In the genomic region with DNA sequence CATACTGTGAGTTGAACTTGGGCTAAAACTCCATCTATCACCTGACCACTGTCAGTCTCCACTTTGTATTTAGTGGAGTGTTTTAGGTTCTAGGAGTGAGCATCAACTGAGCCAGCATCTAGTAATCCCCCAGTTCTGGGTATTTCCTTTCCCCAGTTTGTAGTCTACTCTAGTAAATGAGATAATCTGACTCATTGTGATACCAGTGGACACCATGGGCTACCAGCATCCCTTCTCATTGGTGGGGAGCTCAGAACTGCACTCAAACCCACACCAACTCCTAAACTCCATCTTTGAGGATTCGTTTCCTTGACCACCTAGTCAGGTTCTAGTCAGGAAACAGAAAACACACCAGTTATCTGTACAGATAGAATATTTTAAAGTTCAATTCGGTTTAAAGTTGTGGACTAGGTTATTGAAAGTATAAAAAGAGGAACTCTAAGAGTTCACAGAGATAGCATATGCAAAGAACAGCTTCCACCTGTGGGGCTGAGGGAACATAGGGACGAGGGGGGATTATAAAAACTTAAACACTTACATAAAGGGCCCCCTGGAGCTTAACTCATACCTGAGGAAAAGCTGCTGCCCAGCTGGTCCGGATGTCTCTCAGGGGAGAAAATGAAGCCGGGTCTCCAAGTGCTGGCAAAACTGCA, we compare ENCODE assay signal across 9 cellular contexts. TPM values are rescaled to one million over a fixed set of nuclear protein-coding genes. Genes with fewer than 3 reads are reported as not detected.
DNase-seq lines count a peak whose midpoint lies in the region; ATAC-seq and TF ChIP-seq lines count a peak whose summit lies in the region.
"Had no signal": no experiment of that assay in that cellular context is flagged by ENCODE, and none has a peak within 500 bp of the region (broad histone marks: within the 10 kb centered on the region; RNA-seq: fewer than 3 reads in every experiment).

No MANE protein-coding gene starts in this region.

- H3K4me1 Mint-ChIP-seq in activated CD4-positive, alpha-beta T cell treated with anti-CD3 and anti-CD28 coated beads, Interleukin-2, amount 10 ng/mL, durations not matched to agents 7 days and 5 days: peaks cover 8% of the 10 kb centered on the region
- peaks cover 12% of the 10 kb centered on the region for H3K4me1 Mint-ChIP-seq in stimulated activated effector memory CD8-positive, alpha-beta T cell treated with anti-CD3 and anti-CD28 coated beads, Interleukin-12 subunit alpha, Interleukin-12 subunit beta, amount 100 ng/mL, for 72 hours
- no peaks in the 10 kb centered on the region for H3K4me1 Mint-ChIP-seq in Caco-2 (ENCODE audit: low read depth, unreplicated experiment)

- no peaks in the 10 kb centered on the region for H3K27me3 Mint-ChIP-seq in activated CD4-positive, alpha-beta T cell treated with anti-CD3 and anti-CD28 coated beads, Interleukin-2, amount 10 ng/mL, durations not matched to agents 7 days and 5 days
- H3K27me3 Mint-ChIP-seq in Caco-2 (ENCODE audit: insufficient read depth, unreplicated experiment): no peaks in the 10 kb centered on the region

- peak; percentile 85 for ATAC-seq in HG02623 (IDR thresholded peaks at IDR 0.05; ENCODE audit: unreplicated experiment)
- ATAC-seq in stimulated activated effector memory CD8-positive, alpha-beta T cell treated with anti-CD3 and anti-CD28 coated beads, Interleukin-12 subunit alpha, Interleukin-12 subunit beta, amount 100 ng/mL, for 72 hours: peak; percentile 90
- ATAC-seq in gastrocnemius medialis: no peak

- H3K4me3 ChIP-seq in gastrocnemius medialis: no peak overlapping the region
- H3K4me3 ChIP-seq in Caco-2 (ENCODE audit: low read depth, low read length): no peak overlapping the region

- H3K4me1 ChIP-seq in gastrocnemius medialis (peaks cover 0 to 5% of the 10 kb centered on the region in 2 donors), Caco-2 (no peaks in the 10 kb centered on the region)

- H3K4me3 Mint-ChIP-seq in activated CD4-positive, alpha-beta T cell treated with anti-CD3 and anti-CD28 coated beads, Interleukin-2, amount 10 ng/mL, durations not matched to agents 7 days and 5 days: no peak overlapping the region
- no peak overlapping the region for H3K4me3 Mint-ChIP-seq in stimulated activated effector memory CD8-positive, alpha-beta T cell treated with anti-CD3 and anti-CD28 coated beads, Interleukin-12 subunit alpha, Interleukin-12 subunit beta, amount 100 ng/mL, for 72 hours
- H3K4me3 Mint-ChIP-seq in Caco-2 (ENCODE audit: unreplicated experiment): no peak overlapping the region

- H3K9me3 ChIP-seq in gastrocnemius medialis (no peaks in the 10 kb centered on the region), Caco-2 (no peaks in the 10 kb centered on the region)

- no peaks in the 10 kb centered on the region for H3K9me3 Mint-ChIP-seq in activated CD4-positive, alpha-beta T cell treated with anti-CD3 and anti-CD28 coated beads, Interleukin-2, amount 10 ng/mL, durations not matched to agents 7 days and 5 days
- H3K9me3 Mint-ChIP-seq in stimulated activated effector memory CD8-positive, alpha-beta T cell treated with anti-CD3 and anti-CD28 coated beads, Interleukin-12 subunit alpha, Interleukin-12 subunit beta, amount 100 ng/mL, for 72 hours: no peaks in the 10 kb centered on the region
- no peaks in the 10 kb centered on the region for H3K9me3 Mint-ChIP-seq in Caco-2 (ENCODE audit: unreplicated experiment)

- no peak for TF ChIP-seq CTCF in gastrocnemius medialis (IDR thresholded peaks at IDR 0.05 in 4 of 5, conservative IDR thresholded peaks at IDR 0.05 in 1 of 5)
- no peak for TF ChIP-seq CTCF in Caco-2 (IDR thresholded peaks at IDR 0.05; ENCODE audit: insufficient read depth in 1 of 2, low read depth in 1 of 2, low read length in 1 of 2, severe bottlenecking in 1 of 2, unreplicated experiment in 1 of 2)

- BruUV-seq in Caco-2 (replicated peaks; lab: Mats Ljungman, UMichigan): no TSS peak

- peak overlapping the region; percentile 37 for H3K27ac Mint-ChIP-seq in activated CD4-positive, alpha-beta T cell treated with anti-CD3 and anti-CD28 coated beads, Interleukin-2, amount 10 ng/mL, durations not matched to agents 7 days and 5 days
- peak overlapping the region; percentile 89 for H3K27ac Mint-ChIP-seq in stimulated activated effector memory CD8-positive, alpha-beta T cell treated with anti-CD3 and anti-CD28 coated beads, Interleukin-12 subunit alpha, Interleukin-12 subunit beta, amount 100 ng/mL, for 72 hours
- no peak overlapping the region for H3K27ac Mint-ChIP-seq in Caco-2 (ENCODE audit: unreplicated experiment)

- POLR2A ChIA-PET in activated CD4-positive, alpha-beta T cell treated with anti-CD3 and anti-CD28 coated beads, Interleukin-2, amount 10 ng/mL, durations not matched to agents 7 days and 5 days (lab: Charles Lee): no interaction called here
- POLR2A ChIA-PET in Caco-2 (lab: Charles Lee): no interaction called here

- no peak overlapping the region for H3K27ac ChIP-seq in gastrocnemius medialis
- H3K27ac ChIP-seq: VCaP had no signal

- in situ Hi-C loops in gastrocnemius medialis (cut with MboI; ENCODE audit: low sequenced_read_pairs in 4 of 4): no loop called here

- TF ChIP-seq POLR2A in gastrocnemius medialis (IDR thresholded peaks at IDR 0.05): no peak

- H3K27me3 ChIP-seq in gastrocnemius medialis: no peaks in the 10 kb centered on the region
- H3K27me3 ChIP-seq in Caco-2 (replicated peaks; ENCODE audit: control insufficient read depth, insufficient read depth, low read length): no peaks in the 10 kb centered on the region

- H3K36me3 ChIP-seq in gastrocnemius medialis (peaks cover 0 to 6% of the 10 kb centered on the region in 2 donors), Caco-2 (ENCODE audit: control insufficient read depth, insufficient read depth, low read length) (no peaks in the 10 kb centered on the region)

- peaks cover 27% of the 10 kb centered on the region for H3K36me3 Mint-ChIP-seq in activated CD4-positive, alpha-beta T cell treated with anti-CD3 and anti-CD28 coated beads, Interleukin-2, amount 10 ng/mL, durations not matched to agents 7 days and 5 days (ENCODE audit: low read depth)
- H3K36me3 Mint-ChIP-seq in stimulated activated effector memory CD8-positive, alpha-beta T cell treated with anti-CD3 and anti-CD28 coated beads, Interleukin-12 subunit alpha, Interleukin-12 subunit beta, amount 100 ng/mL, for 72 hours: peaks cover 78% of the 10 kb centered on the region
- peaks cover 29% of the 10 kb centered on the region for H3K36me3 Mint-ChIP-seq in Caco-2 (ENCODE audit: insufficient read depth, unreplicated experiment)

- no peak for DNase-seq in activated CD4-positive, alpha-beta T cell treated with anti-CD3 and anti-CD28 coated beads, Interleukin-2, amount 10 ng/mL, durations not matched to agents 7 days and 5 days
- DNase-seq in activated CD4-positive, alpha-beta T cell treated with anti-CD3 and anti-CD28 coated beads, Interleukin-2, amount 50 U/mL, for 4 hours: no peak
- DNase-seq in M059J (ENCODE audit: low read depth): peak; percentile 9
- DNase-seq in stimulated activated effector memory CD8-positive, alpha-beta T cell treated with anti-CD3 and anti-CD28 coated beads, Interleukin-12 subunit alpha, Interleukin-12 subunit beta, amount 100 ng/mL, for 72 hours (ENCODE audit: low spot score in 2 of 2): no peak
- DNase-seq in KG1 (lab: John Stamatoyannopoulos, UW): no peak
- DNase-seq in gastrocnemius medialis: no peak
- DNase-seq in Caco-2: no peak

- CTCF ChIA-PET in activated CD4-positive, alpha-beta T cell treated with anti-CD3 and anti-CD28 coated beads, Interleukin-2, amount 10 ng/mL, durations not matched to agents 7 days and 5 days (lab: Charles Lee): interaction anchor here (1.0 to 1.3 kb wide), 2 partner anchors 15 to 18 kb away, joined by 3 read pairs; no protein-coding TSS in a partner anchor
- CTCF ChIA-PET in Caco-2 (lab: Charles Lee): no interaction called here

- intact Hi-C loops in gastrocnemius medialis (cut with DNase I; ENCODE audit: low total_unique reads): no loop called here
- intact Hi-C loops in Caco-2 (cut with micrococcal nuclease; ENCODE audit: unreplicated experiment): no loop called here

RNA-seq across cellular contexts. Expression of a gene that starts 36.0 kb away (rescaled TPM):
- total RNA-seq in activated CD4-positive, alpha-beta T cell treated with anti-CD3 and anti-CD28 coated beads, Interleukin-2, amount 10 ng/mL, durations not matched to agents 7 days and 5 days: 10 to 100 TPM; 32.0 to 34.4 TPM
- total RNA-seq in M059J (2014; rRNA removed; shearing (Covaris generic)): 24.2 and 33.4 TPM in 2 replicates
- 10 to 100 TPM in 3 of 4 donors, 1 to 10 TPM in 1; 6.7 to 14.8 (median 11.7) TPM for total RNA-seq in gastrocnemius medialis
- 30.7 and 32.2 TPM in 2 replicates for total RNA-seq in Caco-2 (2022)

Comparison
In these comparisons a context has a peak if more than half of its experiments do, and no peak if none do; other contexts are left out.
1. ATAC-seq: peak in HG02623 (single experiment) and stimulated activated effector memory CD8-positive, alpha-beta T cell treated with anti-CD3 and anti-CD28 coated beads, Interleukin-12 subunit alpha, Interleukin-12 subunit beta, amount 100 ng/mL, for 72 hours (single experiment); none in gastrocnemius medialis (0 of 2).